ENCODE assay signal across 8 cellular contexts in genomic region chr12:111529424-111530368, GRCh38.
DNase-seq lines count a peak whose midpoint lies in the region; ATAC-seq and TF ChIP-seq lines count a peak whose summit lies in the region.

No MANE protein-coding gene starts in this region.

- H3K27ac ChIP-seq in PC-9 (0 out of 2 replicates have a peak overlapping the region, but pooled peaks have one; percentile 7), testis (no peak overlapping the region)

- no peak overlapping the region for H3K27ac Mint-ChIP-seq in Calu3 (ENCODE audit: unreplicated experiment)
- peak overlapping the region; percentile 81 for H3K27ac Mint-ChIP-seq in activated T-cell treated with anti-CD3 and anti-CD28 coated beads, Interleukin-2, amount 50 U/mL, for 24 hours

- H3K9me3 Mint-ChIP-seq in Calu3 (ENCODE audit: low read depth, unreplicated experiment), result no peaks in the 10 kb centered on the region
- no peaks in the 10 kb centered on the region for H3K9me3 Mint-ChIP-seq in activated T-cell treated with anti-CD3 and anti-CD28 coated beads, Interleukin-2, amount 50 U/mL, for 24 hours

- no peaks in the 10 kb centered on the region for H3K4me1 Mint-ChIP-seq in Calu3 (ENCODE audit: low read depth, unreplicated experiment)
- H3K4me1 Mint-ChIP-seq in activated T-cell treated with anti-CD3 and anti-CD28 coated beads, Interleukin-2, amount 50 U/mL, for 24 hours (ENCODE audit: low read depth), result peaks cover 13% of the 10 kb centered on the region

- TF ChIP-seq POLR2A in testis (IDR thresholded peaks at IDR 0.05), result no peak

- TF ChIP-seq CTCF in Calu3 (IDR thresholded peaks at IDR 0.05; ENCODE audit: unreplicated experiment) (peak; percentile 71), PC-9 (conservative IDR thresholded peaks at IDR 0.05) (peak; percentile 72), fibroblast of the aortic adventitia (IDR thresholded peaks at IDR 0.05; ENCODE audit: insufficient read depth, low read length) (peak; percentile 69), testis (IDR thresholded peaks at IDR 0.05) (peak; percentile 28 to 58 (median 55))

- H3K36me3 Mint-ChIP-seq in Calu3 (ENCODE audit: insufficient read depth, unreplicated experiment), result peaks cover 35% of the 10 kb centered on the region
- H3K36me3 Mint-ChIP-seq in activated T-cell treated with anti-CD3 and anti-CD28 coated beads, Interleukin-2, amount 50 U/mL, for 24 hours (ENCODE audit: low read depth), result peaks cover 51% of the 10 kb centered on the region

- BruUV-seq in Calu3 (replicated peaks; lab: Mats Ljungman, UMichigan), result no TSS peak
- no TSS peak for BruUV-seq in PC-9 (replicated peaks; lab: Mats Ljungman, UMichigan)

- H3K4me3 Mint-ChIP-seq in Calu3 (ENCODE audit: low read depth, unreplicated experiment), result no peak overlapping the region
- H3K4me3 Mint-ChIP-seq in activated T-cell treated with anti-CD3 and anti-CD28 coated beads, Interleukin-2, amount 50 U/mL, for 24 hours, result no peak overlapping the region

- H3K4me3 ChIP-seq in PC-9, result no peak overlapping the region
- no peak overlapping the region for H3K4me3 ChIP-seq in fibroblast of the aortic adventitia (ENCODE audit: low read depth, low read length)
- no peak overlapping the region for H3K4me3 ChIP-seq in testis

- POLR2A ChIA-PET in PC-9 (lab: Charles Lee; ENCODE audit: unreplicated experiment), result interaction anchor here (0.7 kb wide), 1 partner anchor 155 kb away, joined by 6 read pairs; no protein-coding TSS in a partner anchor

- peaks cover 38% of the 10 kb centered on the region for H4K20me1 ChIP-seq in PC-9 (ENCODE audit: insufficient read depth)

- peaks cover 27% of the 10 kb centered on the region; the same call in 1 of the 2 replicates for H3K36me3 ChIP-seq in PC-9 (ENCODE audit: low read depth)
- no peaks in the 10 kb centered on the region for H3K36me3 ChIP-seq in testis (ENCODE audit: low read depth, missing control alignments)

- no peak overlapping the region for H3K4me2 ChIP-seq in PC-9

- intact Hi-C loops in Calu3 (cut with micrococcal nuclease; ENCODE audit: unreplicated experiment), result loop anchor here (10.0 kb wide), 1 partner anchor 145 kb away; no protein-coding TSS in a partner anchor
- intact Hi-C loops in PC-9 (cut with micrococcal nuclease; ENCODE audit: unreplicated experiment), result loop anchor here (10.0 kb wide), 1 partner anchor 65 kb away; the partner anchor contains the start of gene ATXN2
- intact Hi-C loops in testis (cut with DNase I; ENCODE audit: low total_unique reads), result no loop called here

- H3K9me3 ChIP-seq in PC-9 (ENCODE audit: insufficient read depth, low read depth), result no peaks in the 10 kb centered on the region
- H3K9me3 ChIP-seq in testis, result no peaks in the 10 kb centered on the region

- ATAC-seq in HG03565 (IDR thresholded peaks at IDR 0.05; ENCODE audit: unreplicated experiment), result no peak

- H2AFZ ChIP-seq in PC-9, result no peak overlapping the region

- peaks cover 24% of the 10 kb centered on the region; the same call in 1 of the 2 replicates for H3K79me2 ChIP-seq in PC-9 (ENCODE audit: low read depth)

- no peaks in the 10 kb centered on the region for H3K4me1 ChIP-seq in PC-9 (replicated peaks; ENCODE audit: insufficient read depth)
- H3K4me1 ChIP-seq in testis, result peaks cover 7% of the 10 kb centered on the region

- H3K27me3 Mint-ChIP-seq in Calu3 (ENCODE audit: unreplicated experiment), result no peaks in the 10 kb centered on the region
- no peaks in the 10 kb centered on the region for H3K27me3 Mint-ChIP-seq in activated T-cell treated with anti-CD3 and anti-CD28 coated beads, Interleukin-2, amount 50 U/mL, for 24 hours

- H3K27me3 ChIP-seq in PC-9 (ENCODE audit: insufficient read depth, low read depth) (no peaks in the 10 kb centered on the region), testis (no peaks in the 10 kb centered on the region)

- H3F3A ChIP-seq in PC-9 (ENCODE audit: insufficient read depth, low read depth), result peaks cover 70% of the 10 kb centered on the region

- DNase-seq in Calu3, result peak; percentile 68
- peak; percentile 14 for DNase-seq in HS-5 (ENCODE audit: low read depth)
- peak in 1 of 2 experiments; percentile 29 for DNase-seq in PC-9
- peak; percentile 62 for DNase-seq in activated T-cell treated with anti-CD3 and anti-CD28 coated beads, Interleukin-2, amount 50 U/mL, for 24 hours
- DNase-seq in fibroblast of the aortic adventitia (ENCODE audit: low read depth), result peak; percentile 59
- DNase-seq in occipital lobe (lab: John Stamatoyannopoulos, UW), result peak; percentile 15
- no peak for DNase-seq in testis

- H3K9me2 ChIP-seq in PC-9 (ENCODE audit: insufficient read depth), result no peaks in the 10 kb centered on the region

- 51 to 61% methylated on average over 8 of the region's 8 CpGs for WGBS in testis, 2 donors

- CTCF ChIA-PET in Calu3 (lab: Charles Lee), result interaction anchor here (0.7 to 1.9 kb wide), 2 partner anchors 133 kb away, joined by 3 to 4 read pairs; no protein-coding TSS in a partner anchor
- CTCF ChIA-PET in PC-9 (lab: Charles Lee), result interaction anchor here (0.5 to 0.6 kb wide), 2 partner anchors 12 to 126 kb away, joined by 3 to 9 read pairs; no protein-coding TSS in a partner anchor
